Comparison of ENCODE assay signal across 20 cellular contexts in genomic region chr7:152403726-152404125, GRCh38. TPM values are rescaled to one million over a fixed set of nuclear protein-coding genes. Genes with fewer than 3 reads are reported as not detected.
DNase-seq lines count a peak whose midpoint lies in the region; ATAC-seq and TF ChIP-seq lines count a peak whose summit lies in the region.
"Had no signal": no experiment of that assay in that cellular context is flagged by ENCODE, and none has a peak within 500 bp of the region (broad histone marks: within the 10 kb centered on the region; RNA-seq: fewer than 3 reads in every experiment).

No MANE protein-coding gene starts in this region.

- ATAC-seq in heart left ventricle (peak in 3 of 4 donors; percentile 12 to 37 (median 20)), left ventricle myocardium superior (no peak), aorta (ENCODE audit: low FRiP score) (peak; percentile 22), HG02588 (IDR thresholded peaks at IDR 0.05; ENCODE audit: unreplicated experiment) (no peak)
- ATAC-seq: activated CD8-positive, alpha-beta T cell treated with anti-CD3 and anti-CD28 coated beads, Interleukin-2, amount 10 ng/mL, durations not matched to agents 7 days and 5 days; GM23338 had no signal

- in situ Hi-C loops in G401 (cut with HindIII; ENCODE audit: low sequenced_read_pairs) = no loop called here

- H3K4me3 ChIP-seq in heart left ventricle = no peak overlapping the region
- no peak overlapping the region for H3K4me3 ChIP-seq in aorta (ENCODE audit: low read length in 2 of 2)
- H3K4me3 ChIP-seq: breast epithelium, GM23338, Peyer's patch had no signal

- no peak for TF ChIP-seq CTCF in heart left ventricle (IDR thresholded peaks at IDR 0.05)

- H3K27me3 ChIP-seq in heart left ventricle = no peaks in the 10 kb centered on the region
- H3K27me3 ChIP-seq in aorta (ENCODE audit: control insufficient read depth in 1 of 2, insufficient read depth in 2 of 2, low read length in 1 of 2) = no peaks in the 10 kb centered on the region
- H3K27me3 ChIP-seq: Peyer's patch had no signal

- H3K9me3 ChIP-seq in heart left ventricle = peaks cover 0 to 24% (median 0%) of the 10 kb centered on the region in 12 donors
- no peaks in the 10 kb centered on the region for H3K9me3 ChIP-seq in aorta (ENCODE audit: control insufficient read depth, low read length)
- H3K9me3 ChIP-seq: breast epithelium, Peyer's patch had no signal

- intact Hi-C loops in heart left ventricle (cut with DNase I) = no loop called here
- intact Hi-C loops in left ventricle myocardium superior (cut with micrococcal nuclease) = no loop called here
- intact Hi-C loops in aorta (cut with DNase I) = no loop called here

- peaks cover 0 to 10% (median 0%) of the 10 kb centered on the region in 12 donors for H3K4me1 ChIP-seq in heart left ventricle
- no peaks in the 10 kb centered on the region for H3K4me1 ChIP-seq in aorta (ENCODE audit: control insufficient read depth in 1 of 2, insufficient read depth in 2 of 2, low read length in 2 of 2)
- H3K4me1 ChIP-seq: breast epithelium, Peyer's patch had no signal

- H3K36me3 ChIP-seq in heart left ventricle (no peaks in the 10 kb centered on the region), aorta (ENCODE audit: control insufficient read depth in 1 of 2, insufficient read depth in 2 of 2, low read length in 1 of 2) (no peaks in the 10 kb centered on the region)
- H3K36me3 ChIP-seq: breast epithelium, Peyer's patch had no signal

- DNase-seq in heart left ventricle (no peak), left ventricle myocardium superior (no peak), dedifferentiated amniotic fluid mesenchymal stem cell (ENCODE audit: extremely low spot score) (peak; percentile 20), medulla oblongata (ENCODE audit: extremely low spot score) (peak; percentile 46), aorta (no peak), G401 (ENCODE audit: low spot score) (no peak)
- no peak for DNase-seq in activated naive CD4-positive, alpha-beta T cell treated with Interleukin-2 at 50 U/mL for 16 hours
- DNase-seq: activated CD8-positive, alpha-beta T cell treated with anti-CD3 and anti-CD28 coated beads, Interleukin-2, amount 10 ng/mL, durations not matched to agents 7 days and 5 days; activated naive CD4-positive, alpha-beta T cell treated with anti-CD3 and anti-CD28 coated beads, Interleukin-2, amount 50 U/mL, for 16 hours; AML-193; CD4-positive, alpha-beta T cell; NCI-H1436 treated with DMSO at 0.1 percent for 48 hours; NCI-H345; SIG-M5; stimulated activated CD4-positive, alpha-beta T cell treated with anti-CD3 and anti-CD28 coated beads, Interleukin-4, amount 100 ng/mL, for 1 hour had no signal

- no peak for TF ChIP-seq POLR2A in heart left ventricle (IDR thresholded peaks at IDR 0.05)

- 32 to 43% (median 41%) methylated on average over 4 of the region's 4 CpGs for WGBS in heart left ventricle, 4 donors
- 37 to 42% methylated on average over 4 of the region's 4 CpGs for WGBS in aorta, 2 donors

- H3K27ac ChIP-seq in heart left ventricle (no peak overlapping the region), aorta (ENCODE audit: low read depth in 1 of 2, low read length in 2 of 2) (no peak overlapping the region)
- H3K27ac ChIP-seq: breast epithelium, HL-60, Peyer's patch had no signal

RNA-seq across cellular contexts. Expression of gene KMT2C, which starts 32.1 kb away (rescaled TPM):
- 10 to 100 TPM; 29.3 to 62.4 (median 49.0) TPM for total RNA-seq in heart left ventricle
- polyA plus RNA-seq in heart left ventricle = 10 to 100 TPM in 1 of 2 donors, 1 to 10 TPM in 1; 8.4 to 17.4 TPM
- total RNA-seq in left ventricle myocardium superior = 40.2 TPM
- 100 to 1,000 TPM; 104 to 123 TPM for total RNA-seq in aorta
- polyA plus RNA-seq in aorta = 1 to 10 TPM; 5.8 to 8.9 TPM
- total RNA-seq in G401 (2014; rRNA removed; shearing (Covaris generic)) = 6.2 and 25.9 TPM in 2 replicates

Comparison
In these comparisons a context has a peak if more than half of its experiments do, and no peak if none do; other contexts are left out.
1. ATAC-seq: peak in heart left ventricle (3 of 4) and aorta (single experiment); none in left ventricle myocardium superior (single experiment) and HG02588 (single experiment).
2. DNase-seq: peak in dedifferentiated amniotic fluid mesenchymal stem cell (single experiment) and medulla oblongata (single experiment); none in heart left ventricle (0 of 5), left ventricle myocardium superior (single experiment), aorta (0 of 2), activated naive CD4-positive, alpha-beta T cell treated with Interleukin-2 at 50 U/mL for 16 hours (single experiment) and G401 (single experiment).